In genomic region chr16:30766922-30767284, GRCh38 we compare ENCODE assay signal across 24 cellular contexts.
"Had no signal": no experiment of that assay in that cellular context is flagged by ENCODE, and none has a peak within 500 bp of the region (broad histone marks: within the 10 kb centered on the region; RNA-seq: fewer than 3 reads in every experiment).

No MANE protein-coding gene starts in this region.

- H3K4me3 ChIP-seq: sigmoid colon, tibial artery had no signal

- H3K9me3 Mint-ChIP-seq: activated B cell treated with CpG ODN at 0.5 μM for 24 hours; activated CD4-positive, alpha-beta memory T cell treated with anti-CD3 and anti-CD28 coated beads for 36 hours; activated naive CD4-positive, alpha-beta T cell treated with anti-CD3 and anti-CD28 coated beads, Interleukin-2, amount 50 U/mL, for 24 hours; naive B cell; T-cell had no signal

- H3K27me3 ChIP-seq: neutrophil, sigmoid colon, tibial artery had no signal

- H3K27ac Mint-ChIP-seq: activated CD4-positive, alpha-beta memory T cell treated with anti-CD3 and anti-CD28 coated beads for 36 hours; activated naive CD4-positive, alpha-beta T cell treated with anti-CD3 and anti-CD28 coated beads, Interleukin-2, amount 50 U/mL, for 24 hours; naive B cell; T-cell had no signal

- H3K27me3 Mint-ChIP-seq: activated B cell treated with CpG ODN at 0.5 μM for 24 hours; activated CD4-positive, alpha-beta memory T cell treated with anti-CD3 and anti-CD28 coated beads for 36 hours; activated naive CD4-positive, alpha-beta T cell treated with anti-CD3 and anti-CD28 coated beads, Interleukin-2, amount 50 U/mL, for 24 hours; naive B cell; T-cell had no signal

- H3K4me3 Mint-ChIP-seq: activated B cell treated with CpG ODN at 0.5 μM for 24 hours; activated CD4-positive, alpha-beta memory T cell treated with anti-CD3 and anti-CD28 coated beads for 36 hours; activated naive CD4-positive, alpha-beta T cell treated with anti-CD3 and anti-CD28 coated beads, Interleukin-2, amount 50 U/mL, for 24 hours; T-cell had no signal

- ATAC-seq: left lobe of liver, SK-N-SH treated with all-trans-retinoic acid at 6 μM for 48 hours had no signal

- H3K27ac ChIP-seq: neutrophil, parathyroid adenoma, sigmoid colon, tibial artery had no signal

- DNase-seq: activated B cell treated with CpG ODN at 0.5 μM for 24 hours; activated CD4-positive, alpha-beta memory T cell treated with anti-CD3 and anti-CD28 coated beads for 36 hours; activated CD4-positive, alpha-beta T cell treated with anti-CD3 and anti-CD28 coated beads for 4 hours; activated CD8-positive, alpha-beta memory T cell treated with anti-CD3 and anti-CD28 coated beads, Interleukin-2, amount 50 U/mL, for 48 hours; activated gamma-delta T cell; amniotic stem cell; dermis blood vessel endothelial cell; effector memory CD4-positive, alpha-beta T cell; foreskin fibroblast; hippocampal formation; islet precursor cell; mammary epithelial cell; midbrain; naive B cell; sigmoid colon; stimulated activated CD4-positive, alpha-beta T cell treated with anti-CD3 and anti-CD28 coated beads, Interleukin-4, amount 100 ng/mL, for 4 hours; stimulated activated naive CD4-positive, alpha-beta T cell; T-cell; tibial artery had no signal

- H3K9me3 ChIP-seq: neutrophil, sigmoid colon, tibial artery had no signal
